9 cellular contexts compared by ENCODE assay signal in the genomic region with DNA sequence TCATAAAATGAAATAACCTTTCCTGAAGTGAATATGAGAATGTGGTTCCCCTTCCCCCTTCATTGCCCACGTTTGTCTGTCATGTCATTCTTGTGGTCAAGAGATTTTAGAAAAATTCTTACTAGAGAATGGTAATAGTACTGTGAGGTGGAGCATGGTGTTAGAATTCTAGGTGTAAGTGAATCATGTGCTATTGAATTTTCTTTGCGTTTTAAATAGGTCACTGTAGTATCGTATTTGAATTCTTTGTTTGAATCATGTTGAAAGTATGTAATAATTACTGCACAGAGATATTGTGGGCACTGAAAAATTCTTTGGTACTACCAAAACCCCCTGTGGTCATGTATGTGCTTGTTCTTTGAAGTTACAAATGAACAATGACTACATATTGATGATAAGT. TPM values are rescaled to one million over a fixed set of nuclear protein-coding genes. Genes with fewer than 3 reads are reported as not detected.
DNase-seq lines count a peak whose midpoint lies in the region; ATAC-seq and TF ChIP-seq lines count a peak whose summit lies in the region.
"Had no signal": no experiment of that assay in that cellular context is flagged by ENCODE, and none has a peak within 500 bp of the region (broad histone marks: within the 10 kb centered on the region; RNA-seq: fewer than 3 reads in every experiment).

No MANE protein-coding gene starts in this region.

- POLR2A ChIA-PET in activated CD8-positive, alpha-beta T cell treated with anti-CD3 and anti-CD28 coated beads for 36 hours (lab: Charles Lee) = no interaction called here

- CTCF ChIA-PET in activated CD8-positive, alpha-beta T cell treated with anti-CD3 and anti-CD28 coated beads for 36 hours (lab: Charles Lee) = interaction anchor here (0.5 kb wide), 1 partner anchor 14 kb away, joined by 3 read pairs; no protein-coding TSS in a partner anchor

- H3K27ac Mint-ChIP-seq in activated CD8-positive, alpha-beta T cell treated with anti-CD3 and anti-CD28 coated beads for 36 hours = peak overlapping the region; percentile 81
- peak overlapping the region; percentile 3 for H3K27ac Mint-ChIP-seq in type B pancreatic cell

- intact Hi-C loops in activated CD8-positive, alpha-beta T cell treated with anti-CD3 and anti-CD28 coated beads for 36 hours (cut with micrococcal nuclease) = loop anchor here (5.0 kb wide), 1 partner anchor 35 kb away; no protein-coding TSS in a partner anchor
- intact Hi-C loops in esophagus muscularis mucosa (cut with DNase I) = no loop called here

- no peaks in the 10 kb centered on the region for H3K27me3 ChIP-seq in esophagus muscularis mucosa

- H3K4me1 Mint-ChIP-seq in activated CD8-positive, alpha-beta T cell treated with anti-CD3 and anti-CD28 coated beads for 36 hours (ENCODE audit: low read depth) = peaks cover 51% of the 10 kb centered on the region
- peaks cover 6% of the 10 kb centered on the region for H3K4me1 Mint-ChIP-seq in type B pancreatic cell (ENCODE audit: unreplicated experiment)

- H3K27ac ChIP-seq in esophagus muscularis mucosa (replicated peaks in 1 of 4) = no peak overlapping the region

- H3K9me3 Mint-ChIP-seq in activated CD8-positive, alpha-beta T cell treated with anti-CD3 and anti-CD28 coated beads for 36 hours = peaks cover 1% of the 10 kb centered on the region
- peaks cover 5% of the 10 kb centered on the region for H3K9me3 Mint-ChIP-seq in type B pancreatic cell

- no peaks in the 10 kb centered on the region for H3K9me3 ChIP-seq in esophagus muscularis mucosa

- H3K4me3 Mint-ChIP-seq in activated CD8-positive, alpha-beta T cell treated with anti-CD3 and anti-CD28 coated beads for 36 hours = peak overlapping the region; percentile 0
- no peak overlapping the region for H3K4me3 Mint-ChIP-seq in type B pancreatic cell

- H3K27me3 Mint-ChIP-seq in activated CD8-positive, alpha-beta T cell treated with anti-CD3 and anti-CD28 coated beads for 36 hours = no peaks in the 10 kb centered on the region
- H3K27me3 Mint-ChIP-seq in type B pancreatic cell = no peaks in the 10 kb centered on the region

- peaks cover 0 to 7% (median 1%) of the 10 kb centered on the region in 4 donors for H3K36me3 ChIP-seq in esophagus muscularis mucosa

- no peak overlapping the region for H3K4me3 ChIP-seq in esophagus muscularis mucosa

- DNase-seq in stimulated activated CD4-positive, alpha-beta T cell treated with anti-CD3 and anti-CD28 coated beads, Interleukin-4, amount 100 ng/mL, for 24 hours = peak; percentile 21
- no peak for DNase-seq in stimulated activated CD4-positive, alpha-beta T cell treated with anti-CD3 and anti-CD28 coated beads, Interleukin-12 subunit alpha, Interleukin-12 subunit beta, amount 100 ng/mL, for 4 hours
- DNase-seq in activated CD8-positive, alpha-beta T cell treated with anti-CD3 and anti-CD28 coated beads for 36 hours = peak; percentile 79
- DNase-seq in type B pancreatic cell (ENCODE audit: extremely low spot score, unreplicated experiment) (no peak), esophagus muscularis mucosa (ENCODE audit: extremely low spot score) (no peak), AML-193 (lab: John Stamatoyannopoulos, UW) (no peak), COR-L47 (lab: John Stamatoyannopoulos, UW) (no peak)
- DNase-seq: GF-D8 had no signal

- peaks cover 53% of the 10 kb centered on the region for H3K36me3 Mint-ChIP-seq in activated CD8-positive, alpha-beta T cell treated with anti-CD3 and anti-CD28 coated beads for 36 hours (ENCODE audit: low read depth)
- peaks cover 18% of the 10 kb centered on the region for H3K36me3 Mint-ChIP-seq in type B pancreatic cell

- no peak for TF ChIP-seq EP300 in esophagus muscularis mucosa (IDR thresholded peaks at IDR 0.05)

- ATAC-seq in HG03095 (IDR thresholded peaks at IDR 0.05; ENCODE audit: unreplicated experiment) = peak; percentile 51
- ATAC-seq in activated CD8-positive, alpha-beta T cell treated with anti-CD3 and anti-CD28 coated beads for 36 hours = peak; percentile 94

- 81% methylated on average over 3 of the region's 3 CpGs for WGBS in esophagus muscularis mucosa

- TF ChIP-seq POLR2A in esophagus muscularis mucosa (IDR thresholded peaks at IDR 0.05; ENCODE audit: low read depth) = no peak

- H3K4me1 ChIP-seq in esophagus muscularis mucosa = no peaks in the 10 kb centered on the region

- TF ChIP-seq CTCF in activated CD8-positive, alpha-beta T cell treated with anti-CD3 and anti-CD28 coated beads for 36 hours (IDR thresholded peaks at IDR 0.05) = no peak
- no peak for TF ChIP-seq CTCF in type B pancreatic cell (conservative IDR thresholded peaks at IDR 0.05)
- no peak for TF ChIP-seq CTCF in esophagus muscularis mucosa (IDR thresholded peaks at IDR 0.05)

RNA-seq across cellular contexts. Expression of gene FUT8, which starts 49.9 kb away (rescaled TPM):
- 10 to 100 TPM; 55.7 to 61.0 TPM for total RNA-seq in activated CD8-positive, alpha-beta T cell treated with anti-CD3 and anti-CD28 coated beads for 36 hours
- total RNA-seq in type B pancreatic cell (ENCODE audit: low replicate concordance) (50.9 and 67.4 TPM in 2 replicates), esophagus muscularis mucosa (10 to 100 TPM; 12.8 to 22.2 (median 20.1) TPM)

Comparison
In these comparisons a context has a peak if more than half of its experiments do, and no peak if none do; other contexts are left out.
1. DNase-seq: peak in stimulated activated CD4-positive, alpha-beta T cell treated with anti-CD3 and anti-CD28 coated beads, Interleukin-4, amount 100 ng/mL, for 24 hours (single experiment) and activated CD8-positive, alpha-beta T cell treated with anti-CD3 and anti-CD28 coated beads for 36 hours (single experiment); none in stimulated activated CD4-positive, alpha-beta T cell treated with anti-CD3 and anti-CD28 coated beads, Interleukin-12 subunit alpha, Interleukin-12 subunit beta, amount 100 ng/mL, for 4 hours (single experiment), type B pancreatic cell (single experiment), esophagus muscularis mucosa (single experiment), AML-193 (0 of 2) and COR-L47 (single experiment).